ENCODE assay signal across 1 cellular context in genomic region chr7:113175525-113176097, GRCh38.
TF ChIP-seq lines count a peak whose summit lies in the region.

No MANE protein-coding gene starts in this region.

TF ChIP-seq in IMR-90, 13 proteins besides CTCF, POLR2A, EP300 and RAD21 (continued from another document):
- TF ChIP-seq USF2 (IDR thresholded peaks at IDR 0.05; ENCODE audit: low read depth, low read length) (no peak), MAZ (IDR thresholded peaks at IDR 0.05; ENCODE audit: borderline replicate concordance, low read depth, low read length) (no peak), BHLHE40 (IDR thresholded peaks at IDR 0.05; ENCODE audit: low read depth, low read length) (no peak), MXI1 (IDR thresholded peaks at IDR 0.05; ENCODE audit: borderline replicate concordance, low read depth, low read length) (no peak), CHD1 (IDR thresholded peaks at IDR 0.05; ENCODE audit: low read depth, low read length) (no peak), MAFK (IDR thresholded peaks at IDR 0.05; ENCODE audit: low read depth, low read length) (no peak), NFE2L2 (IDR thresholded peaks at IDR 0.05; ENCODE audit: low read depth, low read length) (no peak)
